In the genomic region with DNA sequence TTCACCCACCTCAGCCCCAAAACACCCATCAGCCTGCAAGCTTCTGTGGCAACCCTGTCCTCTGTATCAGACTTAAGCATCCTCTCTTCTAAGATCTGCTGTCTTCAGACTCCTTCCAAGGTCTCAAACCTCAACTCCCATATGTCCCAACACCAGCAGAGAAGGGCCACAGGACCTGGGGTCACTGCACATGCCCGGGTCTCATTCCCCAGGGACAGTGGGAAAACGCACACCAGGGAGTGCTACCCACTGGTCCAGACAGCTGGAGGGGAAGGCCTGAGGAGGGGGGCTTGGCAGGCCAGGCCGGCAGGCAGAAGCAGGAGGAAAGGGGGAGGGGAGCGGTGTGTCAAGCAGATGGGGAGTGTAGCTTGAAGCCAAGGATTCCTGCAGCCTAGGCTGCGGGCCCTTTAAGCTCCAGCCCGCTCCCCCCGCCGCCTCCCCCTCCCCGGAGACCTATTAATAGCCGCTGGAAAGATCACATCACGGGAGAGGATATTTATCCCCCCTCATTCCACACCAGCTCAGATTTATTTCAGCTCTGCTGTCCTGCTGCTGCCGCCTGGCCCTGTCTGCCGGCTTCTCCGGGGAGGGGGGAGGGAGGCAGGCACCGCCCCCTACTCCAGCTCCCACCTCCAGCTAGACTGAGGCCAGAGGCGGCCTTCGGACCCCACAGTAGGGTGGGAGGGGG, we compare ENCODE assay signal across 8 cellular contexts. TPM values are rescaled to one million over a fixed set of nuclear protein-coding genes. Genes with fewer than 3 reads are reported as not detected.
DNase-seq lines count a peak whose midpoint lies in the region; ATAC-seq and TF ChIP-seq lines count a peak whose summit lies in the region.

No MANE protein-coding gene starts in this region.

- peak overlapping the region; percentile 59 to 74 (median 64) for H3K4me3 Mint-ChIP-seq in CD4-positive, CD25-positive, alpha-beta regulatory T cell
- H3K4me3 Mint-ChIP-seq in progenitor cell of endocrine pancreas (ENCODE audit: low read depth) = peak overlapping the region; percentile 42

- H3K27ac ChIP-seq in CD4-positive, CD25-positive, alpha-beta regulatory T cell (ENCODE audit: insufficient read depth, low read length, poor library complexity, severe bottlenecking) = peak overlapping the region; percentile 100
- H3K27ac ChIP-seq in right atrium auricular region = peak overlapping the region; percentile 94 to 98

- peaks cover 0 to 2% (median 0%) of the 10 kb centered on the region in 7 donors for H3K9me3 Mint-ChIP-seq in CD4-positive, CD25-positive, alpha-beta regulatory T cell
- no peaks in the 10 kb centered on the region for H3K9me3 Mint-ChIP-seq in progenitor cell of endocrine pancreas (ENCODE audit: low read depth)

- no peak overlapping the region for H3K4me3 ChIP-seq in CD4-positive, CD25-positive, alpha-beta regulatory T cell (ENCODE audit: low read depth, low read length)
- peak overlapping the region; percentile 39 to 43 for H3K4me3 ChIP-seq in right atrium auricular region

- H3K4me1 Mint-ChIP-seq in CD4-positive, CD25-positive, alpha-beta regulatory T cell = peaks cover 0 to 74% (median 34%) of the 10 kb centered on the region in 4 donors
- peaks cover 27% of the 10 kb centered on the region for H3K4me1 Mint-ChIP-seq in progenitor cell of endocrine pancreas (ENCODE audit: low read depth)

- peaks cover 38% of the 10 kb centered on the region for H3K36me3 ChIP-seq in CD4-positive, CD25-positive, alpha-beta regulatory T cell (ENCODE audit: control insufficient read depth, insufficient read depth, low read length)
- H3K36me3 ChIP-seq in right atrium auricular region = peaks cover 42% of the 10 kb centered on the region

- no peak for DNase-seq in CD4-positive, CD25-positive, alpha-beta regulatory T cell
- DNase-seq in M059J (ENCODE audit: low read depth) (peak; percentile 78), amygdala (lab: John Stamatoyannopoulos, UW) (peak in 39 of 56 donors; percentile 23 to 82 (median 57)), right atrium auricular region (ENCODE audit: low spot score) (no peak), progenitor cell of endocrine pancreas (ENCODE audit: low spot score, unreplicated experiment) (no peak), activated gamma-delta T cell treated with Interleukin-2 at 50 U/mL for 16 hours (no peak), NK-92 (lab: John Stamatoyannopoulos, UW; ENCODE audit: unreplicated experiment) (no peak)

- peak overlapping the region; percentile 70 to 87 (median 86) for H3K27ac Mint-ChIP-seq in CD4-positive, CD25-positive, alpha-beta regulatory T cell
- H3K27ac Mint-ChIP-seq in progenitor cell of endocrine pancreas = peak overlapping the region; percentile 67

- peaks cover 67% of the 10 kb centered on the region for H3K4me1 ChIP-seq in CD4-positive, CD25-positive, alpha-beta regulatory T cell (ENCODE audit: control insufficient read depth, insufficient read depth, low read length, poor library complexity, severe bottlenecking)
- H3K4me1 ChIP-seq in right atrium auricular region = peaks cover 0 to 70% of the 10 kb centered on the region in 2 donors

- TF ChIP-seq CTCF in right atrium auricular region (IDR thresholded peaks at IDR 0.05) = no peak
- no peak for TF ChIP-seq CTCF in progenitor cell of endocrine pancreas (IDR thresholded peaks at IDR 0.05; ENCODE audit: unreplicated experiment)

- no peak for ATAC-seq in CD4-positive, CD25-positive, alpha-beta regulatory T cell (ENCODE audit: low read depth in 2 of 2)
- ATAC-seq in HG03521 (IDR thresholded peaks at IDR 0.05; ENCODE audit: unreplicated experiment) = no peak

- no peaks in the 10 kb centered on the region for H3K27me3 Mint-ChIP-seq in CD4-positive, CD25-positive, alpha-beta regulatory T cell
- no peaks in the 10 kb centered on the region for H3K27me3 Mint-ChIP-seq in progenitor cell of endocrine pancreas

- H3K9me3 ChIP-seq in CD4-positive, CD25-positive, alpha-beta regulatory T cell (ENCODE audit: control insufficient read depth in 2 of 2, low read length in 2 of 2) = no peaks in the 10 kb centered on the region
- no peaks in the 10 kb centered on the region for H3K9me3 ChIP-seq in right atrium auricular region

- H3K27me3 ChIP-seq in CD4-positive, CD25-positive, alpha-beta regulatory T cell (ENCODE audit: control insufficient read depth, insufficient read depth, low read length) = no peaks in the 10 kb centered on the region
- no peaks in the 10 kb centered on the region for H3K27me3 ChIP-seq in right atrium auricular region

- H3K36me3 Mint-ChIP-seq in CD4-positive, CD25-positive, alpha-beta regulatory T cell = peaks cover 23% of the 10 kb centered on the region
- no peaks in the 10 kb centered on the region for H3K36me3 Mint-ChIP-seq in progenitor cell of endocrine pancreas (ENCODE audit: insufficient read depth)

RNA-seq across cellular contexts. Expression of a gene that starts 16.7 kb away (rescaled TPM):
- total RNA-seq in CD4-positive, CD25-positive, alpha-beta regulatory T cell = 229 TPM
- polyA plus RNA-seq in CD4-positive, CD25-positive, alpha-beta regulatory T cell = 1 to 10 TPM; 2.1 to 4.1 (median 3.1) TPM
- total RNA-seq in M059J (2014; rRNA removed; shearing (Covaris generic)) = 15.9 and 27.4 TPM in 2 replicates
- total RNA-seq in right atrium auricular region (10 to 100 TPM; 17.5 to 43.7 TPM), progenitor cell of endocrine pancreas (26.4 and 30.3 TPM in 2 replicates)

RNA-seq across cellular contexts. Expression of a gene that starts 25.4 kb away (rescaled TPM):
- 4.8 TPM for total RNA-seq in CD4-positive, CD25-positive, alpha-beta regulatory T cell
- 10 to 100 TPM in 1 of 4 donors, 1 to 10 TPM in 3; 3.3 to 10.7 (median 6.0) TPM for polyA plus RNA-seq in CD4-positive, CD25-positive, alpha-beta regulatory T cell
- total RNA-seq in M059J (2014; rRNA removed; shearing (Covaris generic)) = not detected in 2 replicates
- total RNA-seq in right atrium auricular region (under 1 TPM in 1 of 2 donors, not detected in 1; 0.16 TPM), progenitor cell of endocrine pancreas (not detected in 2 replicates)

RNA-seq across cellular contexts. Expression of a gene that starts 47.0 kb away (rescaled TPM):
- total RNA-seq in CD4-positive, CD25-positive, alpha-beta regulatory T cell = not detected
- polyA plus RNA-seq in CD4-positive, CD25-positive, alpha-beta regulatory T cell = under 1 TPM; 0.19 to 0.42 (median 0.23) TPM
- total RNA-seq in M059J (2014; rRNA removed; shearing (Covaris generic)) = not detected in 2 replicates
- total RNA-seq in right atrium auricular region = not detected
- total RNA-seq in progenitor cell of endocrine pancreas = 0.41 TPM in 1 of 2 replicates, not detected in the other

Comparison
In these comparisons a context has a peak if more than half of its experiments do, and no peak if none do; other contexts are left out.
1. DNase-seq: peak in M059J (single experiment) and amygdala (39 of 56); none in CD4-positive, CD25-positive, alpha-beta regulatory T cell (0 of 3), right atrium auricular region (single experiment), progenitor cell of endocrine pancreas (single experiment), activated gamma-delta T cell treated with Interleukin-2 at 50 U/mL for 16 hours (single experiment) and NK-92 (single experiment).